In the genomic region with DNA sequence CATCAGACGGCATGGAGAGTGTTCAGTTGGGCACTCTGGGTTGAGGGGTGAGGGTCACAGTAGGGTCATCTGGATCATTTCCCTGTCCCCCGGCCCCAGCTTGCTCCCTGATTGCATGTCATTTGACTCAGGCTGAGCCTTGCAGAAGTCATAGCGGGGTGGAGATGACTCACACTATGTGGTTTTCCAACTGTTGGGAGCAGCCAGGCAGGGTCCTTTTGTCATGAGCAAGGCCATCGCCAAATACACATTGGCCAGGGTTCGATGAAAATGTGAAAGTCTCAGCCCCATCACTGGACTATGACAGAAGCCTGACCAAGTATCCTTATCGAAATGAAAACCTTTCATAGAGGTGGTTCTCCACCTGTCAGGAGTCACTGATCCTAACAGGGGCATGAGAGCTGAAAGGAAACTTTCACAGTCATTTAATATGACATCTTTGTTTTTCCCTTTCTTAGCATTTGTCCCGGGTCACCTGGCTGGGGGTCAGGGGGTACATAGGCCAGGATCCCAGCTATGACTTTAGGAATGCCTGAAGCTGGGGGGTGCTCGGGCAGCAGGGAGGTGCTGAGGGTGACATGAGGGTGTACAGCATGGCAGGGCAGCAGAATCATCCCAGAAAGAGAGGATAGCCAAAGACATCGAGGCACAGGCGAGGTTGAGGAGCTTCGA, we compare ENCODE assay signal across 1 cellular context.
A peak's percentile ranks its signal among the peaks of the same experiment; 100 is the strongest.
TF ChIP-seq lines count a peak whose summit lies in the region.

No MANE protein-coding gene starts in this region.

TF ChIP-seq in K562, 482 proteins besides CTCF, POLR2A, EP300 and RAD21 (continued from another document and continues in another):
- TF ChIP-seq, protein P1, sequence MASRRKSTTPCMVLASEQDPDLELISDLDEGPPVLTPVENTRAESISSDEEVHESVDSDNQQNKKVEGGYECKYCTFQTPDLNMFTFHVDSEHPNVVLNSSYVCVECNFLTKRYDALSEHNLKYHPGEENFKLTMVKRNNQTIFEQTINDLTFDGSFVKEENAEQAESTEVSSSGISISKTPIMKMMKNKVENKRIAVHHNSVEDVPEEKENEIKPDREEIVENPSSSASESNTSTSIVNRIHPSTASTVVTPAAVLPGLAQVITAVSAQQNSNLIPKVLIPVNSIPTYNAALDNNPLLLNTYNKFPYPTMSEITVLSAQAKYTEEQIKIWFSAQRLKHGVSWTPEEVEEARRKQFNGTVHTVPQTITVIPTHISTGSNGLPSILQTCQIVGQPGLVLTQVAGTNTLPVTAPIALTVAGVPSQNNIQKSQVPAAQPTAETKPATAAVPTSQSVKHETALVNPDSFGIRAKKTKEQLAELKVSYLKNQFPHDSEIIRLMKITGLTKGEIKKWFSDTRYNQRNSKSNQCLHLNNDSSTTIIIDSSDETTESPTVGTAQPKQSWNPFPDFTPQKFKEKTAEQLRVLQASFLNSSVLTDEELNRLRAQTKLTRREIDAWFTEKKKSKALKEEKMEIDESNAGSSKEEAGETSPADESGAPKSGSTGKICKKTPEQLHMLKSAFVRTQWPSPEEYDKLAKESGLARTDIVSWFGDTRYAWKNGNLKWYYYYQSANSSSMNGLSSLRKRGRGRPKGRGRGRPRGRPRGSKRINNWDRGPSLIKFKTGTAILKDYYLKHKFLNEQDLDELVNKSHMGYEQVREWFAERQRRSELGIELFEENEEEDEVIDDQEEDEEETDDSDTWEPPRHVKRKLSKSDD (conservative IDR thresholded peaks at IDR 0.05; ENCODE audit: low read length), result no peak
- peak in 1 of 2 experiments; percentile 31; a peak in 2 of 4 replicates for TF ChIP-seq RCOR1 (IDR thresholded peaks at IDR 0.05; ENCODE audit: borderline replicate concordance in 1 of 2, low read depth in 2 of 2, low read length in 2 of 2)
- no peak for TF ChIP-seq MAFG (tag; conservative IDR thresholded peaks at IDR 0.05)
- no peak for TF ChIP-seq CHD4 (IDR thresholded peaks at IDR 0.05; ENCODE audit: insufficient read depth, insufficient replicate concordance, low read depth, low read length, poor library complexity, severe bottlenecking)
- no peak for TF ChIP-seq ZNF384 (IDR thresholded peaks at IDR 0.05; ENCODE audit: low read depth, low read length)
- no peak for TF ChIP-seq FOXM1 (IDR thresholded peaks at IDR 0.05; ENCODE audit: low read depth)
- TF ChIP-seq FOXM1 (CRISPR knock-in tag; IDR thresholded peaks at IDR 0.05; ENCODE audit: low read depth), result no peak
- TF ChIP-seq ELF1 (tag; IDR thresholded peaks at IDR 0.05), result no peak; the same call in 1 of the 2 replicates
- TF ChIP-seq ZNF785 (CRISPR knock-in tag; IDR thresholded peaks at IDR 0.05), result no peak
- TF ChIP-seq GTF2A2 (tag; IDR thresholded peaks at IDR 0.05), result peak; percentile 76
- TF ChIP-seq ZFP1 (CRISPR knock-in tag; IDR thresholded peaks at IDR 0.05), result no peak
- peak; percentile 69 for TF ChIP-seq ZNF134 (CRISPR knock-in tag; conservative IDR thresholded peaks at IDR 0.05)
- peak; percentile 26; the same call in 1 of the 2 replicates for TF ChIP-seq ZNF668 (CRISPR knock-in tag; IDR thresholded peaks at IDR 0.05)
- TF ChIP-seq, protein P2, sequence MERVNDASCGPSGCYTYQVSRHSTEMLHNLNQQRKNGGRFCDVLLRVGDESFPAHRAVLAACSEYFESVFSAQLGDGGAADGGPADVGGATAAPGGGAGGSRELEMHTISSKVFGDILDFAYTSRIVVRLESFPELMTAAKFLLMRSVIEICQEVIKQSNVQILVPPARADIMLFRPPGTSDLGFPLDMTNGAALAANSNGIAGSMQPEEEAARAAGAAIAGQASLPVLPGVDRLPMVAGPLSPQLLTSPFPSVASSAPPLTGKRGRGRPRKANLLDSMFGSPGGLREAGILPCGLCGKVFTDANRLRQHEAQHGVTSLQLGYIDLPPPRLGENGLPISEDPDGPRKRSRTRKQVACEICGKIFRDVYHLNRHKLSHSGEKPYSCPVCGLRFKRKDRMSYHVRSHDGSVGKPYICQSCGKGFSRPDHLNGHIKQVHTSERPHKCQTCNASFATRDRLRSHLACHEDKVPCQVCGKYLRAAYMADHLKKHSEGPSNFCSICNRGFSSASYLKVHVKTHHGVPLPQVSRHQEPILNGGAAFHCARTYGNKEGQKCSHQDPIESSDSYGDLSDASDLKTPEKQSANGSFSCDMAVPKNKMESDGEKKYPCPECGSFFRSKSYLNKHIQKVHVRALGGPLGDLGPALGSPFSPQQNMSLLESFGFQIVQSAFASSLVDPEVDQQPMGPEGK (CRISPR knock-in tag; IDR thresholded peaks at IDR 0.05; ENCODE audit: borderline replicate concordance), result no peak
- peak; percentile 99 for TF ChIP-seq ZNF589 (CRISPR knock-in tag; IDR thresholded peaks at IDR 0.05; ENCODE audit: low read depth)
- TF ChIP-seq RFX7 (CRISPR knock-in tag; IDR thresholded peaks at IDR 0.05), result no peak
- peak; percentile 68 for TF ChIP-seq POLR2H (tag; IDR thresholded peaks at IDR 0.05; ENCODE audit: low read depth)
- TF ChIP-seq NR2C2 (CRISPR knock-in tag; IDR thresholded peaks at IDR 0.05), result peak; percentile 60; the same call in 1 of the 2 replicates
- TF ChIP-seq NR2C2 (tag; IDR thresholded peaks at IDR 0.05), result peak; percentile 92
- TF ChIP-seq CEBPG (CRISPR knock-in tag; IDR thresholded peaks at IDR 0.05), result peak; percentile 96
- peak; percentile 45 to 92 for TF ChIP-seq CEBPG (tag; conservative IDR thresholded peaks at IDR 0.05 in 1 of 2, IDR thresholded peaks at IDR 0.05 in 1 of 2)
- TF ChIP-seq HDAC6 (IDR thresholded peaks at IDR 0.05; ENCODE audit: low read depth, low read length), result no peak
- TF ChIP-seq, protein P3, sequence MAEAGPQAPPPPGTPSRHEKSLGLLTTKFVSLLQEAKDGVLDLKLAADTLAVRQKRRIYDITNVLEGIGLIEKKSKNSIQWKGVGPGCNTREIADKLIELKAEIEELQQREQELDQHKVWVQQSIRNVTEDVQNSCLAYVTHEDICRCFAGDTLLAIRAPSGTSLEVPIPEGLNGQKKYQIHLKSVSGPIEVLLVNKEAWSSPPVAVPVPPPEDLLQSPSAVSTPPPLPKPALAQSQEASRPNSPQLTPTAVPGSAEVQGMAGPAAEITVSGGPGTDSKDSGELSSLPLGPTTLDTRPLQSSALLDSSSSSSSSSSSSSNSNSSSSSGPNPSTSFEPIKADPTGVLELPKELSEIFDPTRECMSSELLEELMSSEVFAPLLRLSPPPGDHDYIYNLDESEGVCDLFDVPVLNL (CRISPR knock-in tag; IDR thresholded peaks at IDR 0.05; ENCODE audit: low read depth), result no peak
- TF ChIP-seq U2AF1 (optimal IDR thresholded peaks at IDR 0.05; ENCODE audit: low read depth, low read length), result no peak
- peak; percentile 87 for TF ChIP-seq ZNF311 (CRISPR knock-in tag; IDR thresholded peaks at IDR 0.05)
- peak in 1 of 2 experiments; percentile 77; a peak in 3 of 4 replicates for TF ChIP-seq MAZ (CRISPR knock-in tag; conservative IDR thresholded peaks at IDR 0.05 in 1 of 2, IDR thresholded peaks at IDR 0.05 in 1 of 2)
- peak; percentile 30 to 34; a peak in 2 of 4 replicates for TF ChIP-seq TRIM24 (IDR thresholded peaks at IDR 0.05)
- TF ChIP-seq ZNF232 (CRISPR knock-in tag; IDR thresholded peaks at IDR 0.05), result no peak
- no peak for TF ChIP-seq BRCA1 (IDR thresholded peaks at IDR 0.05)
- TF ChIP-seq BRCA1 (CRISPR knock-in tag; IDR thresholded peaks at IDR 0.05), result no peak
- no peak for TF ChIP-seq ZFP30 (CRISPR knock-in tag; IDR thresholded peaks at IDR 0.05; ENCODE audit: borderline replicate concordance)
- TF ChIP-seq, protein P4, sequence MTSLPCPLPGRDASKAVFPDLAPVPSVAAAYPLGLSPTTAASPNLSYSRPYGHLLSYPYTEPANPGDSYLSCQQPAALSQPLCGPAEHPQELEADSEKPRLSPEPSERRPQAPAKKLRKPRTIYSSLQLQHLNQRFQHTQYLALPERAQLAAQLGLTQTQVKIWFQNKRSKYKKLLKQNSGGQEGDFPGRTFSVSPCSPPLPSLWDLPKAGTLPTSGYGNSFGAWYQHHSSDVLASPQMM (CRISPR knock-in tag; IDR thresholded peaks at IDR 0.05), result no peak
- TF ChIP-seq, protein P5, sequence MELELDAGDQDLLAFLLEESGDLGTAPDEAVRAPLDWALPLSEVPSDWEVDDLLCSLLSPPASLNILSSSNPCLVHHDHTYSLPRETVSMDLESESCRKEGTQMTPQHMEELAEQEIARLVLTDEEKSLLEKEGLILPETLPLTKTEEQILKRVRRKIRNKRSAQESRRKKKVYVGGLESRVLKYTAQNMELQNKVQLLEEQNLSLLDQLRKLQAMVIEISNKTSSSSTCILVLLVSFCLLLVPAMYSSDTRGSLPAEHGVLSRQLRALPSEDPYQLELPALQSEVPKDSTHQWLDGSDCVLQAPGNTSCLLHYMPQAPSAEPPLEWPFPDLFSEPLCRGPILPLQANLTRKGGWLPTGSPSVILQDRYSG (tag; conservative IDR thresholded peaks at IDR 0.05; ENCODE audit: low read depth), result peak; percentile 81
- TF ChIP-seq SIX5 (IDR thresholded peaks at IDR 0.05; ENCODE audit: borderline replicate concordance in 1 of 2, insufficient read depth in 1 of 2, low read depth in 1 of 2, low read length in 2 of 2), result no peak
- peak; percentile 38; the same call in 1 of the 2 replicates for TF ChIP-seq ZNF75A (CRISPR knock-in tag; IDR thresholded peaks at IDR 0.05)
- peak; percentile 91 for TF ChIP-seq JUN (IDR thresholded peaks at IDR 0.05; ENCODE audit: borderline replicate concordance, low read depth, low read length)
- peak; percentile 78; the same call in 1 of the 2 replicates for TF ChIP-seq JUN (CRISPR knock-in tag; IDR thresholded peaks at IDR 0.05; ENCODE audit: borderline replicate concordance)
- TF ChIP-seq, protein P6, sequence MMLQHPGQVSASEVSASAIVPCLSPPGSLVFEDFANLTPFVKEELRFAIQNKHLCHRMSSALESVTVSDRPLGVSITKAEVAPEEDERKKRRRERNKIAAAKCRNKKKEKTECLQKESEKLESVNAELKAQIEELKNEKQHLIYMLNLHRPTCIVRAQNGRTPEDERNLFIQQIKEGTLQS (IDR thresholded peaks at IDR 0.05), result peak; percentile 97
- TF ChIP-seq, protein P6 (CRISPR knock-in tag; conservative IDR thresholded peaks at IDR 0.05), result no peak; the same call in 1 of the 2 replicates
- TF ChIP-seq, protein P7, sequence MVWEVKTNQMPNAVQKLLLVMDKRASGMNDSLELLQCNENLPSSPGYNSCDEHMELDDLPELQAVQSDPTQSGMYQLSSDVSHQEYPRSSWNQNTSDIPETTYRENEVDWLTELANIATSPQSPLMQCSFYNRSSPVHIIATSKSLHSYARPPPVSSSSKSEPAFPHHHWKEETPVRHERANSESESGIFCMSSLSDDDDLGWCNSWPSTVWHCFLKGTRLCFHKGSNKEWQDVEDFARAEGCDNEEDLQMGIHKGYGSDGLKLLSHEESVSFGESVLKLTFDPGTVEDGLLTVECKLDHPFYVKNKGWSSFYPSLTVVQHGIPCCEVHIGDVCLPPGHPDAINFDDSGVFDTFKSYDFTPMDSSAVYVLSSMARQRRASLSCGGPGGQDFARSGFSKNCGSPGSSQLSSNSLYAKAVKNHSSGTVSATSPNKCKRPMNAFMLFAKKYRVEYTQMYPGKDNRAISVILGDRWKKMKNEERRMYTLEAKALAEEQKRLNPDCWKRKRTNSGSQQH (CRISPR knock-in tag; IDR thresholded peaks at IDR 0.05), result no peak
- peak; percentile 42; the same call in 1 of the 2 replicates for TF ChIP-seq L3MBTL2 (IDR thresholded peaks at IDR 0.05)
- TF ChIP-seq MED1 (CRISPR knock-in tag; IDR thresholded peaks at IDR 0.05; ENCODE audit: borderline replicate concordance), result no peak
- TF ChIP-seq, protein P8, sequence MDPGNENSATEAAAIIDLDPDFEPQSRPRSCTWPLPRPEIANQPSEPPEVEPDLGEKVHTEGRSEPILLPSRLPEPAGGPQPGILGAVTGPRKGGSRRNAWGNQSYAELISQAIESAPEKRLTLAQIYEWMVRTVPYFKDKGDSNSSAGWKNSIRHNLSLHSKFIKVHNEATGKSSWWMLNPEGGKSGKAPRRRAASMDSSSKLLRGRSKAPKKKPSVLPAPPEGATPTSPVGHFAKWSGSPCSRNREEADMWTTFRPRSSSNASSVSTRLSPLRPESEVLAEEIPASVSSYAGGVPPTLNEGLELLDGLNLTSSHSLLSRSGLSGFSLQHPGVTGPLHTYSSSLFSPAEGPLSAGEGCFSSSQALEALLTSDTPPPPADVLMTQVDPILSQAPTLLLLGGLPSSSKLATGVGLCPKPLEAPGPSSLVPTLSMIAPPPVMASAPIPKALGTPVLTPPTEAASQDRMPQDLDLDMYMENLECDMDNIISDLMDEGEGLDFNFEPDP (CRISPR knock-in tag; IDR thresholded peaks at IDR 0.05), result no peak
- TF ChIP-seq BACH1 (tag; IDR thresholded peaks at IDR 0.05), result peak; percentile 95
- TF ChIP-seq SNIP1 (IDR thresholded peaks at IDR 0.05; ENCODE audit: low read depth), result no peak
- no peak for TF ChIP-seq ZNF184 (CRISPR knock-in tag; IDR thresholded peaks at IDR 0.05)
- no peak for TF ChIP-seq RB1 (IDR thresholded peaks at IDR 0.05; ENCODE audit: low read depth)
- TF ChIP-seq RBM25 (IDR thresholded peaks at IDR 0.05; ENCODE audit: low read depth, low read length, severe bottlenecking), result no peak
- TF ChIP-seq, protein P9, sequence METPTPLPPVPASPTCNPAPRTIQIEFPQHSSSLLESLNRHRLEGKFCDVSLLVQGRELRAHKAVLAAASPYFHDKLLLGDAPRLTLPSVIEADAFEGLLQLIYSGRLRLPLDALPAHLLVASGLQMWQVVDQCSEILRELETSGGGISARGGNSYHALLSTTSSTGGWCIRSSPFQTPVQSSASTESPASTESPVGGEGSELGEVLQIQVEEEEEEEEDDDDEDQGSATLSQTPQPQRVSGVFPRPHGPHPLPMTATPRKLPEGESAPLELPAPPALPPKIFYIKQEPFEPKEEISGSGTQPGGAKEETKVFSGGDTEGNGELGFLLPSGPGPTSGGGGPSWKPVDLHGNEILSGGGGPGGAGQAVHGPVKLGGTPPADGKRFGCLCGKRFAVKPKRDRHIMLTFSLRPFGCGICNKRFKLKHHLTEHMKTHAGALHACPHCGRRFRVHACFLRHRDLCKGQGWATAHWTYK (CRISPR knock-in tag; IDR thresholded peaks at IDR 0.05), result peak; percentile 81; the same call in 1 of the 2 replicates
- TF ChIP-seq ZNF197 (CRISPR knock-in tag; IDR thresholded peaks at IDR 0.05; ENCODE audit: low read depth), result peak; percentile 86
